ENCODE assay signal across 2 cellular contexts in the genomic region with DNA sequence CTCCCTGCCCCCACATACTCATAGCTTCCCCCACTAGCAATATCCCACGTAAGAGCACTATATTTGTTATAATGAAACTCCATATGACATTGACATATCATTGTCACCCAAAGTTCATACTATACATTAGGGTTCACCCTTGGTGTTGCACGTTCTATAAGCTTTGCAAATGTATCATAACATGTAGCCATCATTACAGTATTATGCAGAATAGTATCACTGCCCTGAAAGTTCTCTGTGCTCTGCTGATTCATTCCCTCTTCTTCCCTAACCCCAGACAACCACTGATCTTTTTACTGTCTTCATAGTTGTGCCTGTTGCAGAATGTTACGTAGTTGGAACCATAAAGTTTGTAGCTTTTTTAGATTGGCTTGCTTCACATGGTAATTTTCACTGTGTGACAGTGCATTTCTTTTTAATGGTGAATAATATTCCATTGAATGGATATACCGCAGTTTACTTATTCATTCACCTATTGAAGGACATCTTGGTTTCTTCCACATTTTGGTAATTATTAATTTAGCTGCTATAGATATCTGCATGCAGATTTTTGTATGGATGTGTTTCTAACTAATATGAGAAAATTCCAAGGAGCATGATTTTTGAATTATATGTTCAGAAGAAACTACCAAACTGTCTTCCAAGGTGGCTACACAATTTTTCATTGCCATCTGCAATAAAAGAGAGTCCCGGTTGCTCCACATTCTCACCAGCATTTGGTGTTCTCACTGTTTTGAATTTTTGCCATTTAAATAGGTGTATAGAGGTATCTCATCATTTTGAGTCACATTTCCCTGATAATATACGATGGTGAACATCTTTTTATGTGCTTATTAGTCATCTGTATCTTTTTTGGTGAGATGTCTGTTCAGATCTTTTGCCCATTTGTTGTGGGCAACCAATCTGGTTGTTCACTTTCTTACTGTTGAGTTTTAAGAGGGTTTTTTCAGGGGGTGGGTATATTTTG.
TF ChIP-seq lines count a peak whose summit lies in the region.

No MANE protein-coding gene starts in this region.

TF ChIP-seq in IMR-90, 13 proteins besides CTCF, POLR2A, EP300 and RAD21:
- TF ChIP-seq MAZ (IDR thresholded peaks at IDR 0.05; ENCODE audit: borderline replicate concordance, low read depth, low read length) (no peak), RCOR1 (IDR thresholded peaks at IDR 0.05; ENCODE audit: insufficient replicate concordance, low read length) (no peak), BHLHE40 (IDR thresholded peaks at IDR 0.05; ENCODE audit: low read depth, low read length) (no peak), MXI1 (IDR thresholded peaks at IDR 0.05; ENCODE audit: borderline replicate concordance, low read depth, low read length) (no peak), FOS (IDR thresholded peaks at IDR 0.05; ENCODE audit: low read depth, low read length) (no peak), USF2 (IDR thresholded peaks at IDR 0.05; ENCODE audit: low read depth, low read length) (no peak), SMC3 (IDR thresholded peaks at IDR 0.05; ENCODE audit: low read depth, low read length) (no peak), RFX5 (IDR thresholded peaks at IDR 0.05; ENCODE audit: low read depth, low read length) (no peak), CEBPB (IDR thresholded peaks at IDR 0.05; ENCODE audit: low read depth, low read length) (no peak), NFE2L2 (IDR thresholded peaks at IDR 0.05; ENCODE audit: low read depth, low read length) (no peak), CHD1 (IDR thresholded peaks at IDR 0.05; ENCODE audit: low read depth, low read length) (no peak), MAFK (IDR thresholded peaks at IDR 0.05; ENCODE audit: low read depth, low read length) (no peak)
- TF ChIP-seq, protein P1, sequence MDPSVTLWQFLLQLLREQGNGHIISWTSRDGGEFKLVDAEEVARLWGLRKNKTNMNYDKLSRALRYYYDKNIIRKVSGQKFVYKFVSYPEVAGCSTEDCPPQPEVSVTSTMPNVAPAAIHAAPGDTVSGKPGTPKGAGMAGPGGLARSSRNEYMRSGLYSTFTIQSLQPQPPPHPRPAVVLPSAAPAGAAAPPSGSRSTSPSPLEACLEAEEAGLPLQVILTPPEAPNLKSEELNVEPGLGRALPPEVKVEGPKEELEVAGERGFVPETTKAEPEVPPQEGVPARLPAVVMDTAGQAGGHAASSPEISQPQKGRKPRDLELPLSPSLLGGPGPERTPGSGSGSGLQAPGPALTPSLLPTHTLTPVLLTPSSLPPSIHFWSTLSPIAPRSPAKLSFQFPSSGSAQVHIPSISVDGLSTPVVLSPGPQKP (IDR thresholded peaks at IDR 0.05; ENCODE audit: borderline replicate concordance, low read depth, low read length): no peak
TF ChIP-seq in IMR-90: peak in this region for 0.

TF ChIP-seq in H1, 55 proteins besides CTCF, POLR2A, EP300 and RAD21:
- TF ChIP-seq KDM1A (IDR thresholded peaks at IDR 0.05; ENCODE audit: borderline replicate concordance, low read length): peak; percentile 75; the same call in 1 of the 2 replicates
- TF ChIP-seq JUN (IDR thresholded peaks at IDR 0.05; ENCODE audit: low read depth, low read length): no peak
